1 cellular context compared by ENCODE assay signal in genomic region chr6:35725721-35726438, GRCh38.
TF ChIP-seq lines count a peak whose summit lies in the region.

No MANE protein-coding gene starts in this region.

TF ChIP-seq in WTC11, 78 proteins besides CTCF, POLR2A, EP300 and RAD21 (continued from another document):
- TF ChIP-seq, protein P1, sequence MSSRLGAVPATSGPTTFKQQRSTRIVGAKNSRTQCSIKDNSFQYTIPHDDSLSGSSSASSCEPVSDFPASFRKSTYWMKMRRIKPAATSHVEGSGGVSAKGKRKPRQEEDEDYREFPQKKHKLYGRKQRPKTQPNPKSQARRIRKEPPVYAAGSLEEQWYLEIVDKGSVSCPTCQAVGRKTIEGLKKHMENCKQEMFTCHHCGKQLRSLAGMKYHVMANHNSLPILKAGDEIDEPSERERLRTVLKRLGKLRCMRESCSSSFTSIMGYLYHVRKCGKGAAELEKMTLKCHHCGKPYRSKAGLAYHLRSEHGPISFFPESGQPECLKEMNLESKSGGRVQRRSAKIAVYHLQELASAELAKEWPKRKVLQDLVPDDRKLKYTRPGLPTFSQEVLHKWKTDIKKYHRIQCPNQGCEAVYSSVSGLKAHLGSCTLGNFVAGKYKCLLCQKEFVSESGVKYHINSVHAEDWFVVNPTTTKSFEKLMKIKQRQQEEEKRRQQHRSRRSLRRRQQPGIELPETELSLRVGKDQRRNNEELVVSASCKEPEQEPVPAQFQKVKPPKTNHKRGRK (CRISPR knock-in tag; IDR thresholded peaks at IDR 0.05; ENCODE audit: borderline replicate concordance) = no peak
